In the genomic region with DNA sequence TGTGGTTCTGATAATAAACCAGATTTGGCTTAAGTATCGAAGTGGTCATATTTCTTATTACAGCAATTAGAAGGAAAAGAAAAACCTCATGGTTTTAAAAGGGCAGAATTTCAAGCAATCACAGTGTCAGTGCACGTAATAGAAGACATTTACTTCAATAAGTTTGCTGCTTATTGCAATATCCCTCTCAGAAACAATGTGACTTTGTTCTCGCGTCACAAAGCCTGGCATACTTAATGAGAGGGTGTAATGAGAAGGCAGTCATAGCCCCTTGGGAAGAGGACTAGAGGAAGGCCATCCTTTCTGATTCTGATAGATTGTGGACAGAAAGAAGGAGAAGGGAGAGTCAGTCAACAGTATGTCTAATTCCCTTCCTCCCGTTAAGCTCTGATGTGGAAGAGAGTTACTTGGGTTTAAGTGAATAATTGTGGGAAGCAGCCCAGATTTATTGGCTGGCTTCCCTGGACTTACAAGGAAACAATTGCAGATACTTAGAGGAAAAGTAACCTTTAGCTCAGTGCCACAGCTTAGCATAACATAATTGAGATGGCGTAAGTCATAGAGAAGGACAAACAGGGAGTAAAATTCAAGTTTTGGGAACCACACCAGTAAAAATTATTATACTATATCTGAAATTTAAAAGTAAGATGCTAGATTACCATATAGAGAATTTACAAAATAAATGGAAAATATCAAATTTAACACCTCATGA, we compare ENCODE assay signal across 8 cellular contexts.
DNase-seq lines count a peak whose midpoint lies in the region; ATAC-seq, FAIRE-seq and TF ChIP-seq lines count a peak whose summit lies in the region.
"Not testable (repeated sequence)": the region's sequence is repeated elsewhere in the genome, so short reads cannot be mapped to it uniquely, and the experiment has no call there.

No MANE protein-coding gene starts in this region.

- not testable (repeated sequence) for H3K27ac ChIP-seq in GM23248; K562 (ENCODE audit: extremely low read depth, low read depth, low read length); left lung

- H3K4me1 ChIP-seq in GM23248 (ENCODE audit: insufficient read depth); K562 (replicated peaks in 1 of 2; ENCODE audit: control insufficient read depth in 2 of 2, insufficient read depth in 2 of 2, low read length in 2 of 2); left lung: not testable (repeated sequence)

- not testable (repeated sequence) for H3K9me3 ChIP-seq in GM23248 (ENCODE audit: low read depth); K562 (replicated peaks; ENCODE audit: control insufficient read depth, insufficient read depth, low read depth, low read length); left lung

- POLR2A ChIA-PET in K562 (lab: Yijun Ruan, JAX) = not testable (repeated sequence)

- H3K9me2 ChIP-seq in GM23248 (ENCODE audit: insufficient read depth) = not testable (repeated sequence)

- not testable (repeated sequence) for H3K27me3 ChIP-seq in GM23248 (replicated peaks; ENCODE audit: insufficient read depth); K562 (ENCODE audit: control insufficient read depth in 2 of 2, insufficient read depth in 2 of 2, low read length in 2 of 2); left lung

- not testable (repeated sequence) for H4K20me1 ChIP-seq in GM23248 (ENCODE audit: insufficient read depth); K562 (replicated peaks; ENCODE audit: control insufficient read depth, insufficient read depth, low read length)

- not testable (repeated sequence) for TF ChIP-seq CTCF in K562 (IDR thresholded peaks at IDR 0.05 in 2 of 3, conservative IDR thresholded peaks at IDR 0.05 in 1 of 3; ENCODE audit: insufficient read depth in 2 of 3, low read depth in 1 of 3, low read length in 3 of 3); left lung (IDR thresholded peaks at IDR 0.05); retinal pigment epithelial cell (conservative IDR thresholded peaks at IDR 0.05; ENCODE audit: low read depth, low read length)

- H3F3A ChIP-seq in GM23248 (ENCODE audit: insufficient read depth) = not testable (repeated sequence)

- not testable (repeated sequence) for H3K9me1 ChIP-seq in K562 (ENCODE audit: control insufficient read depth, insufficient read depth, low read length)

- FAIRE-seq in K562 (lab: Jason Lieb, UNC) = peak; percentile 51

- TF ChIP-seq POLR2A in K562 (conservative IDR thresholded peaks at IDR 0.05) = not testable (repeated sequence)

- intact Hi-C loops in K562 (cut with micrococcal nuclease); Right ventricle myocardium superior (cut with DNase I); left lung (cut with DNase I): not testable (repeated sequence)

- not testable (repeated sequence) for TF ChIP-seq RAD21 in K562 (CRISPR knock-in tag; conservative IDR thresholded peaks at IDR 0.05 in 1 of 2, IDR thresholded peaks at IDR 0.05 in 1 of 2)

- not testable (repeated sequence) for BruUV-seq in K562 (replicated peaks; lab: Mats Ljungman, UMichigan)

- H3K4me3 ChIP-seq in GM23248; K562; left lung; retinal pigment epithelial cell (ENCODE audit: low read length): not testable (repeated sequence)

- 17 to 19% methylated on average over 6 of the region's 6 CpGs for WGBS in GM23248 (ENCODE audit: low coverage in 1 of 2, low lambda C conversion rate in 2 of 2, missing lambda C conversion rate in 2 of 2), 2 experiments
- 3% methylated on average over 5 of the region's 6 CpGs for WGBS in K562 (ENCODE audit: insufficient coverage, low coverage, missing lambda C conversion rate)

- CTCF ChIA-PET in K562 (lab: Yijun Ruan, JAX; ENCODE audit: low intra/inter-chr PET ratio) = not testable (repeated sequence)

- H2AFZ ChIP-seq in GM23248; K562 (ENCODE audit: low read depth, low read length): not testable (repeated sequence)

- not testable (repeated sequence) for ATAC-seq in K562
- ATAC-seq in Right ventricle myocardium superior (ENCODE audit: poor library complexity) (peak; percentile 41), left lung (peak; percentile 39)

- in situ Hi-C loops in GM23248 (cut with MboI); K562 (cut with MboI): not testable (repeated sequence)

- TF ChIP-seq EP300 in K562 (IDR thresholded peaks at IDR 0.05; ENCODE audit: low read length) = not testable (repeated sequence)

- H3K4me2 ChIP-seq in GM23248 (ENCODE audit: unreplicated experiment); K562 (ENCODE audit: insufficient read depth, low read length): not testable (repeated sequence)

- DNase-seq in GM23248 = peak; percentile 44
- peak; percentile 51 for DNase-seq in NCI-H82 (lab: John Stamatoyannopoulos, UW)
- DNase-seq in K562 (ENCODE audit: extremely low read depth in 1 of 4, low spot score in 3 of 4); Right ventricle myocardium superior; left lung: not testable (repeated sequence)
- DNase-seq in fibroblast of peridontal ligament (ENCODE audit: extremely low read depth) = peak; percentile 27
- DNase-seq in retinal pigment epithelial cell (ENCODE audit: low read depth) = peak; percentile 15
- DNase-seq in stromal cell of bone marrow (ENCODE audit: low read depth) = peak; percentile 2

- H3K79me2 ChIP-seq in GM23248 (ENCODE audit: insufficient read depth); K562 (ENCODE audit: control insufficient read depth, insufficient read depth, low read length): not testable (repeated sequence)

- not testable (repeated sequence) for H3K9ac ChIP-seq in GM23248; K562 (ENCODE audit: insufficient read depth in 1 of 2, low read depth in 2 of 2, low read length in 2 of 2)

- H3K36me3 ChIP-seq in GM23248 (ENCODE audit: low read depth); K562 (ENCODE audit: control insufficient read depth, insufficient read depth, low read length); left lung: not testable (repeated sequence)
